Comparison of ENCODE assay signal across 15 cellular contexts in genomic region chr1:112938188-112938587, GRCh38. TPM values are rescaled to one million over a fixed set of nuclear protein-coding genes. Genes with fewer than 3 reads are reported as not detected.
DNase-seq lines count a peak whose midpoint lies in the region; ATAC-seq and TF ChIP-seq lines count a peak whose summit lies in the region.
"Had no signal": no experiment of that assay in that cellular context is flagged by ENCODE, and none has a peak within 500 bp of the region (broad histone marks: within the 10 kb centered on the region; RNA-seq: fewer than 3 reads in every experiment).

No MANE protein-coding gene starts in this region.

- H3K27ac ChIP-seq in cardiac muscle cell (peak overlapping the region; percentile 73), heart left ventricle (peak overlapping the region in 2 of 12 donors; percentile 6 to 10), transverse colon (peak overlapping the region in 3 of 4 donors; percentile 22 to 26 (median 23))

- no peak for TF ChIP-seq POLR2A in heart left ventricle (IDR thresholded peaks at IDR 0.05)
- TF ChIP-seq POLR2A in transverse colon (IDR thresholded peaks at IDR 0.05): no peak

- DNase-seq in cardiac muscle cell (ENCODE audit: low read depth in 1 of 2, low spot score in 1 of 2) (peak in 1 of 2 donors; percentile 35), heart left ventricle (no peak), astrocyte of the spinal cord (ENCODE audit: low read depth, low spot score) (peak; percentile 21), left colon (no peak), transverse colon (no peak), medulla oblongata (ENCODE audit: extremely low spot score) (no peak), nucleus accumbens (lab: John Stamatoyannopoulos, UW) (no peak)
- DNase-seq: activated CD4-positive, alpha-beta T cell treated with anti-CD3 and anti-CD28 coated beads, Interleukin-2, amount 10 ng/mL, durations not matched to agents 7 days and 5 days; activated gamma-delta T cell; DMS79 treated with DMSO at 0.1 percent for 48 hours; NCI-H187; NCI-H748 treated with DMSO at 0.1 percent for 48 hours; occipital lobe had no signal

- intact Hi-C loops in heart left ventricle (cut with DNase I) (loop anchor here in 1 of 10 donors (5.0 kb wide), 1 partner anchor 51 kb away; no protein-coding TSS in a partner anchor), left colon (cut with DNase I, micrococcal nuclease) (no loop called here), transverse colon (cut with DNase I; ENCODE audit: low total_unique reads) (no loop called here)

- H3K4me1 ChIP-seq in cardiac muscle cell (ENCODE audit: low read depth): peaks cover 38% of the 10 kb centered on the region
- peaks cover 0 to 45% (median 30%) of the 10 kb centered on the region in 12 donors for H3K4me1 ChIP-seq in heart left ventricle
- H3K4me1 ChIP-seq in transverse colon: peaks cover 0 to 39% (median 15%) of the 10 kb centered on the region in 4 donors

- H3K27me3 ChIP-seq in cardiac muscle cell (no peaks in the 10 kb centered on the region), heart left ventricle (no peaks in the 10 kb centered on the region), transverse colon (no peaks in the 10 kb centered on the region)

- TF ChIP-seq CTCF in cardiac muscle cell (IDR thresholded peaks at IDR 0.05; ENCODE audit: low read depth, low read length) (no peak), heart left ventricle (IDR thresholded peaks at IDR 0.05) (no peak), astrocyte of the spinal cord (IDR thresholded peaks at IDR 0.05; ENCODE audit: low read depth, low read length) (no peak), transverse colon (IDR thresholded peaks at IDR 0.05) (no peak)

- TF ChIP-seq EP300 in transverse colon (IDR thresholded peaks at IDR 0.05; ENCODE audit: low read depth): no peak

- H3K4me3 ChIP-seq in cardiac muscle cell (no peak overlapping the region), heart left ventricle (no peak overlapping the region), astrocyte of the spinal cord (ENCODE audit: low read depth, low read length) (no peak overlapping the region), transverse colon (no peak overlapping the region)

- in situ Hi-C loops in astrocyte of the spinal cord (cut with HindIII; ENCODE audit: low sequenced_read_pairs) (no loop called here), transverse colon (cut with MboI; ENCODE audit: low pct_ligation_motif_present in 1 of 4, low pct_unique_long_range_greater_than_20kb in 1 of 4, low sequenced_read_pairs in 3 of 4) (no loop called here)

- WGBS in heart left ventricle, 4 donors: 57 to 70% (median 67%) methylated on average over 3 of the region's 3 CpGs
- 50 to 57% methylated on average over 3 of the region's 3 CpGs for WGBS in transverse colon (ENCODE audit: low coverage in 1 of 2), 2 donors

- no peaks in the 10 kb centered on the region for H3K9me3 ChIP-seq in cardiac muscle cell (ENCODE audit: low read depth)
- no peaks in the 10 kb centered on the region for H3K9me3 ChIP-seq in heart left ventricle
- no peaks in the 10 kb centered on the region for H3K9me3 ChIP-seq in transverse colon

- ATAC-seq in heart left ventricle (no peak), left colon (peak; percentile 78), GM21423 (IDR thresholded peaks at IDR 0.05; ENCODE audit: unreplicated experiment) (no peak)
- ATAC-seq: HCT116 had no signal

- no peaks in the 10 kb centered on the region for H3K36me3 ChIP-seq in cardiac muscle cell
- H3K36me3 ChIP-seq in heart left ventricle: peaks cover 0 to 2% (median 0%) of the 10 kb centered on the region in 9 donors
- H3K36me3 ChIP-seq in transverse colon: no peaks in the 10 kb centered on the region

RNA-seq across cellular contexts. Expression of gene SLC16A1, which starts 17.8 kb away (rescaled TPM):
- total RNA-seq in cardiac muscle cell (130 and 137 TPM in 2 replicates), heart left ventricle (100 to 1,000 TPM; 116 to 192 (median 133) TPM), left colon (100 to 1,000 TPM in 1 of 2 donors, 10 to 100 TPM in 1; 83.3 to 121 TPM), transverse colon (100 to 1,000 TPM in 2 of 4 donors, 10 to 100 TPM in 2; 21.5 to 177 (median 109) TPM)
- polyA plus RNA-seq in cardiac muscle cell (146 and 163 TPM in 2 replicates), heart left ventricle (10 to 100 TPM; 60.5 to 75.1 TPM)
